9 cellular contexts compared by ENCODE assay signal in the genomic region with DNA sequence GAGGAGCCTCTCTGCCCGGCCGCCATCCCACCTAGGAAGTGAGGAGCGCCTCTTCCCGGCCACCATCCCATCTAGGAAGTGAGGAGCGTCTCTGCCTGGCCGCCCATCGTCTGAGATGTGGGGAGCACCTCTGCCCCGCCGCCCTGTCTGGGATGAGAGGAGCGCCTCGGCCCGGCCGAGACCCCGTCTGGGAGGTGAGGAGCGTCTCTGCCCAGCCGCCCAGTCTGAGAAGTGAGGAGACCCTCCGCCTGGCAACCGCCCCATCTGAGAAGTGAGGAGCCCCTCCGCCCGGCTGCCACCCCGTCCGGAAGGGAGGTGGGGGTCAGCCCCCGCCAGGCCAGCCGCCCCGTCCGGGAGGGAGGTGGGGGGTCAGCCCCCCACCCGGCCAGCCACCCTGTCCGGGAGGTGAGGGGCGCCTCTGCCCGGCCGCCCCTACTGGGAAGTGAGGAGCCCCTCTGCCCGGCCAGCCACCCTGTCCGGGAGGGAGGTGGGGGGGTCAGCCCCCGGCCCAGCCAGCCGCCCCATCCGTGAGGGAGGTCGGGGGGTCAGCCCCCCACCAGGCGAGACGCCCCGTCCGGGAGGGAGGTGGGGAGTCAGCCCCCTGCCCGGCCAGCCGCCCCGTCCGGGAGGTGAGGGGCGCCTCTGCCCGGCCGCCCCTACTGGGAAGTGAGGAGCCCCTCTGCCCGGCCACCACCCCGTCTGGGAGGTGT. TPM values are rescaled to one million over a fixed set of nuclear protein-coding genes. Genes with fewer than 3 reads are reported as not detected.
"Had no signal": no experiment of that assay in that cellular context is flagged by ENCODE, and none has a peak within 500 bp of the region (broad histone marks: within the 10 kb centered on the region; RNA-seq: fewer than 3 reads in every experiment).

No MANE protein-coding gene starts in this region.

RNA-seq across cellular contexts. Expression of a gene that starts 55.5 kb away (rescaled TPM):
- total RNA-seq: PC-9, Peyer's patch, Right ventricle myocardium inferior, Right ventricle myocardium superior, RPMI7951, SJCRH30, SJSA1, SK-MEL-5 had no signal
- polyA plus RNA-seq: SK-N-SH had no signal
